In the genomic region with DNA sequence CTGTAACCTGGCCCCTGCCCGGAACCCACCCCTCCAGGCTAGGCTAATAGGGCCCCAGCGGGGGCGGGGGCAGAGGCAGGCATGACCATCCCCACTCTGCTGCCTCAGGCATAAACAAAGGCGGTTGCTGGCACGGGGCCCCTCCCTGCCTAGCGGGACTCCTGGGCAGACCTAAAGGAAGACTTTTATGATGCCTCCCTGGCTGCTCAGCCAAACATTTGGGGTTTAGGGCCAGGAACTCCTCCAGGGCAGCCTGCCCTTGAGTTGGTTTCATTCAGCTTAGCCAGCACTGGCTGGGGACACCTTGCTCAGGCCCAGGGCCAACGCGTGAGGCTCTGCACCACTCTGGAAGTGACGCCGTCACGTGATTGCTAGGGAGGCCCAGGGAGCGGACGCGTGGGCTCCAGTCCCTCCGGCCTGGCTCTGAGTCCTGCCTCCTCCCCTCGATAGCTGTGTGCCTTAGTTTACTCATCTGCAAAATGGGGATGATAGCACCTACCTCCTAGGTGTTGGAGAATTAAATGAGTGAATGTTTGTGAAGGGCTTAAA, we compare ENCODE assay signal across 12 cellular contexts. TPM values are rescaled to one million over a fixed set of nuclear protein-coding genes. Genes with fewer than 3 reads are reported as not detected.
A peak's percentile ranks its signal among the peaks of the same experiment; 100 is the strongest.
DNase-seq lines count a peak whose midpoint lies in the region; ATAC-seq, FAIRE-seq and TF ChIP-seq lines count a peak whose summit lies in the region.
"Had no signal": no experiment of that assay in that cellular context is flagged by ENCODE, and none has a peak within 500 bp of the region (broad histone marks: within the 10 kb centered on the region; RNA-seq: fewer than 3 reads in every experiment).

No MANE protein-coding gene starts in this region.

- peak overlapping the region; percentile 3 for H3K9ac ChIP-seq in adipocyte (ENCODE audit: low read length)

- 55 to 67% (median 60%) methylated on average over 16 of the region's 16 CpGs for WGBS in small intestine, 3 donors

- H3K4me3 ChIP-seq in adipocyte (ENCODE audit: low read length) (no peak overlapping the region), small intestine (ENCODE audit: low read depth in 1 of 2, low read length in 2 of 2) (no peak overlapping the region), WERI-Rb-1 (ENCODE audit: low read depth, low read length) (no peak overlapping the region)

- H3K4me1 ChIP-seq in adipocyte (ENCODE audit: control insufficient read depth, insufficient read depth, low read length) (peaks cover 19% of the 10 kb centered on the region), small intestine (ENCODE audit: control insufficient read depth in 2 of 2, insufficient read depth in 1 of 2, low read depth in 1 of 2, low read length in 1 of 2) (no peaks in the 10 kb centered on the region)

- no peaks in the 10 kb centered on the region for H3K9me3 ChIP-seq in adipocyte (ENCODE audit: control insufficient read depth, low read length)
- no peaks in the 10 kb centered on the region for H3K9me3 ChIP-seq in small intestine (ENCODE audit: control insufficient read depth, low read depth)
- no peaks in the 10 kb centered on the region for H3K9me3 ChIP-seq in WERI-Rb-1 (ENCODE audit: severe bottlenecking)

- no peak for TF ChIP-seq CTCF in WERI-Rb-1 (IDR thresholded peaks at IDR 0.05; ENCODE audit: low read depth, low read length)

- H3K27me3 ChIP-seq in adipocyte (replicated peaks; ENCODE audit: control insufficient read depth, insufficient read depth, low read length) (no peaks in the 10 kb centered on the region), small intestine (ENCODE audit: control insufficient read depth in 2 of 2, insufficient read depth in 2 of 2, low read length in 2 of 2) (no peaks in the 10 kb centered on the region), WERI-Rb-1 (ENCODE audit: insufficient read depth, low read depth, severe bottlenecking) (no peaks in the 10 kb centered on the region)

- no peak for FAIRE-seq in small intestine (lab: Jason Lieb, UNC)

- peak; percentile 35 for DNase-seq in GM04504 (ENCODE audit: low read depth)
- peak; percentile 69 for DNase-seq in adipocyte (ENCODE audit: low read depth)
- peak; percentile 55 for DNase-seq in left ventricle myocardium superior
- peak; percentile 31 for DNase-seq in renal cortical epithelial cell (ENCODE audit: low read depth)
- DNase-seq in small intestine: no peak
- DNase-seq in NOMO-1 treated with dmso at 0.1 percent for 144 hours (lab: John Stamatoyannopoulos, UW; ENCODE audit: unreplicated experiment): no peak
- DNase-seq in WERI-Rb-1: no peak
- DNase-seq: central memory CD4-positive, alpha-beta T cell; COR-L47; glutamatergic neuron; NCI-H2081 treated with DMSO at 0.1 percent for 48 hours had no signal

- H3K27ac ChIP-seq in small intestine (ENCODE audit: low read depth in 1 of 2, low read length in 1 of 2): no peak overlapping the region
- H3K27ac ChIP-seq in WERI-Rb-1: no peak overlapping the region

- intact Hi-C loops in left ventricle myocardium superior (cut with micrococcal nuclease): no loop called here

- H3K36me3 ChIP-seq in adipocyte (ENCODE audit: control insufficient read depth, insufficient read depth, low read length, severe bottlenecking) (no peaks in the 10 kb centered on the region), small intestine (ENCODE audit: control insufficient read depth in 2 of 2, insufficient read depth in 2 of 2, low read length in 2 of 2) (no peaks in the 10 kb centered on the region), WERI-Rb-1 (no peaks in the 10 kb centered on the region)

- ATAC-seq in left ventricle myocardium superior (peak; percentile 39), GM21825 (IDR thresholded peaks at IDR 0.05; ENCODE audit: unreplicated experiment) (no peak)

RNA-seq across cellular contexts. Expression of a gene that starts 27.8 kb away (rescaled TPM):
- total RNA-seq in left ventricle myocardium superior (39.8 TPM), renal cortical epithelial cell (18.4 and 23.7 TPM in 2 replicates)
- polyA plus RNA-seq in small intestine: 10 to 100 TPM; 12.4 to 19.4 (median 18.1) TPM

RNA-seq across cellular contexts. Expression of a gene that starts 41.1 kb away (rescaled TPM):
- 53.8 TPM for total RNA-seq in left ventricle myocardium superior
- total RNA-seq in renal cortical epithelial cell: 3.8 and 9.4 TPM in 2 replicates
- polyA plus RNA-seq in small intestine: 10 to 100 TPM in 1 of 3 donors, 1 to 10 TPM in 1, under 1 TPM in 1; 0.45 to 30.8 (median 1.9) TPM

Comparison
In these comparisons a context has a peak if more than half of its experiments do, and no peak if none do; other contexts are left out.
1. DNase-seq: peak in GM04504 (single experiment), adipocyte (single experiment), left ventricle myocardium superior (single experiment) and renal cortical epithelial cell (single experiment); none in small intestine (single experiment), NOMO-1 treated with dmso at 0.1 percent for 144 hours (single experiment) and WERI-Rb-1 (single experiment).